Comparison of ENCODE assay signal across 8 cellular contexts in genomic region chr12:122420471-122421262, GRCh38. TPM values are rescaled to one million over a fixed set of nuclear protein-coding genes. Genes with fewer than 3 reads are reported as not detected.
DNase-seq lines count a peak whose midpoint lies in the region; ATAC-seq, FAIRE-seq and TF ChIP-seq lines count a peak whose summit lies in the region.

No MANE protein-coding gene starts in this region.

- no peak for DNase-seq in Caco-2
- no peak for DNase-seq in Peyer's patch
- no peak for DNase-seq in endothelial cell of umbilical vein (ENCODE audit: low read depth, low spot score)
- peak in 4 of 6 donors; percentile 31 to 44 (median 40) for DNase-seq in pancreas
- DNase-seq in mesenteric fat pad (ENCODE audit: low spot score) = no peak
- DNase-seq in DMS53 (lab: John Stamatoyannopoulos, UW) = no peak
- DNase-seq in COLO668 (lab: John Stamatoyannopoulos, UW; ENCODE audit: unreplicated experiment) = no peak

- CTCF ChIA-PET in Caco-2 (lab: Charles Lee) (interaction anchor here (0.7 to 0.9 kb wide), 2 partner anchors 14 to 21 kb away, joined by 3 to 4 read pairs; no protein-coding TSS in a partner anchor), endothelial cell of umbilical vein (lab: Charles Lee) (interaction anchor here (1.6 to 3.1 kb wide), 3 partner anchors 17 to 51 kb away, joined by 7 to 61 read pairs (median 7); no protein-coding TSS in a partner anchor)

- intact Hi-C loops in Caco-2 (cut with micrococcal nuclease; ENCODE audit: unreplicated experiment) = loop anchor here (1.0 kb wide), 1 partner anchor 14 kb away; no protein-coding TSS in a partner anchor
- intact Hi-C loops in endothelial cell of umbilical vein (cut with micrococcal nuclease) = no loop called here
- intact Hi-C loops in pancreas (cut with DNase I) = no loop called here

- no peaks in the 10 kb centered on the region for H3K36me3 ChIP-seq in Caco-2 (ENCODE audit: control insufficient read depth, insufficient read depth, low read length)
- H3K36me3 ChIP-seq in Peyer's patch = no peaks in the 10 kb centered on the region
- peaks cover 0 to 4% of the 10 kb centered on the region in 2 experiments for H3K36me3 ChIP-seq in endothelial cell of umbilical vein (ENCODE audit: control insufficient read depth in 2 of 2, extremely low read depth in 1 of 2, insufficient read depth in 2 of 2, low read length in 2 of 2)
- H3K36me3 ChIP-seq in pancreas = no peaks in the 10 kb centered on the region

- H3K27ac Mint-ChIP-seq in Caco-2 (ENCODE audit: unreplicated experiment) = peak overlapping the region; percentile 88

- H3K4me3 ChIP-seq in Caco-2 (ENCODE audit: low read depth, low read length) = peak overlapping the region; percentile 66
- H3K4me3 ChIP-seq in Peyer's patch = peak overlapping the region in 3 of 4 donors; percentile 97 to 99 (median 98)
- peak overlapping the region in 2 of 3 experiments; percentile 82 for H3K4me3 ChIP-seq in endothelial cell of umbilical vein (replicated peaks in 1 of 3; ENCODE audit: insufficient read depth in 1 of 3, low read depth in 1 of 3, low read length in 3 of 3)
- H3K4me3 ChIP-seq in pancreas = peak overlapping the region in 3 of 4 donors; percentile 59 to 96 (median 89)

- H3K9ac ChIP-seq in endothelial cell of umbilical vein (replicated peaks; ENCODE audit: extremely low read depth, insufficient read depth, low read length) = peak overlapping the region; percentile 96

- no peak overlapping the region for H2AFZ ChIP-seq in endothelial cell of umbilical vein (ENCODE audit: low read depth, low read length)

- H3K79me2 ChIP-seq in endothelial cell of umbilical vein (ENCODE audit: control insufficient read depth, insufficient read depth, low read length) = peaks cover 61% of the 10 kb centered on the region

- WGBS in pancreas, 2 donors = 43 to 47% methylated on average over 17 of the region's 17 CpGs

- no peaks in the 10 kb centered on the region for H3K27me3 ChIP-seq in Caco-2 (replicated peaks; ENCODE audit: control insufficient read depth, insufficient read depth, low read length)
- H3K27me3 ChIP-seq in Peyer's patch = no peaks in the 10 kb centered on the region
- H3K27me3 ChIP-seq in endothelial cell of umbilical vein (ENCODE audit: control insufficient read depth in 2 of 2, insufficient read depth in 2 of 2, low read length in 2 of 2) = no peaks in the 10 kb centered on the region
- H3K27me3 ChIP-seq in pancreas = no peaks in the 10 kb centered on the region

- TF ChIP-seq CTCF in Caco-2 (IDR thresholded peaks at IDR 0.05; ENCODE audit: insufficient read depth in 1 of 2, low read depth in 1 of 2, low read length in 1 of 2, severe bottlenecking in 1 of 2, unreplicated experiment in 1 of 2) (no peak), Peyer's patch (IDR thresholded peaks at IDR 0.05) (no peak), endothelial cell of umbilical vein (IDR thresholded peaks at IDR 0.05; ENCODE audit: extremely low read depth in 1 of 2, insufficient read depth in 1 of 2, low read depth in 1 of 2, low read length in 2 of 2) (no peak), pancreas (IDR thresholded peaks at IDR 0.05) (no peak)

- no peaks in the 10 kb centered on the region for H4K20me1 ChIP-seq in endothelial cell of umbilical vein (replicated peaks; ENCODE audit: control insufficient read depth, extremely low read depth, insufficient read depth, low read length)

- H3K9me1 ChIP-seq in endothelial cell of umbilical vein (replicated peaks; ENCODE audit: control insufficient read depth, extremely low read depth, insufficient read depth, low read length) = no peaks in the 10 kb centered on the region

- H3K27ac ChIP-seq in Peyer's patch (peak overlapping the region; percentile 93 to 100 (median 99)), endothelial cell of umbilical vein (ENCODE audit: insufficient read depth, low read depth, low read length) (peak overlapping the region; percentile 79), pancreas (peak overlapping the region; percentile 98 to 99 (median 99))

- peaks cover 41% of the 10 kb centered on the region for H3K4me1 ChIP-seq in Caco-2
- H3K4me1 ChIP-seq in Peyer's patch = peaks cover 0 to 29% (median 15%) of the 10 kb centered on the region in 4 donors
- peaks cover 49% of the 10 kb centered on the region for H3K4me1 ChIP-seq in endothelial cell of umbilical vein (ENCODE audit: control insufficient read depth, extremely low read depth, insufficient read depth, low read length)
- peaks cover 14 to 22% (median 16%) of the 10 kb centered on the region in 3 donors for H3K4me1 ChIP-seq in pancreas

- H3K9me3 Mint-ChIP-seq in Caco-2 (ENCODE audit: unreplicated experiment) = no peaks in the 10 kb centered on the region

- peak in 1 of 4 donors; percentile 13 for ATAC-seq in pancreas
- ATAC-seq in GM18511 (IDR thresholded peaks at IDR 0.05; ENCODE audit: unreplicated experiment) = no peak

- H3K9me3 ChIP-seq in Caco-2 = no peaks in the 10 kb centered on the region
- H3K9me3 ChIP-seq in Peyer's patch = no peaks in the 10 kb centered on the region
- no peaks in the 10 kb centered on the region for H3K9me3 ChIP-seq in endothelial cell of umbilical vein (replicated peaks; ENCODE audit: control insufficient read depth, insufficient read depth, low read length)
- no peaks in the 10 kb centered on the region for H3K9me3 ChIP-seq in pancreas

- peak overlapping the region; percentile 89 for H3K4me3 Mint-ChIP-seq in Caco-2 (ENCODE audit: unreplicated experiment)

- no peak for TF ChIP-seq POLR2A in Peyer's patch (IDR thresholded peaks at IDR 0.05)
- no peak for TF ChIP-seq POLR2A in endothelial cell of umbilical vein (IDR thresholded peaks at IDR 0.05; ENCODE audit: low read depth, low read length)

- H3K4me1 Mint-ChIP-seq in Caco-2 (ENCODE audit: low read depth, unreplicated experiment) = peaks cover 13% of the 10 kb centered on the region

- peak overlapping the region; percentile 83 for H3K4me2 ChIP-seq in endothelial cell of umbilical vein (ENCODE audit: insufficient read depth, low read length)

- no peaks in the 10 kb centered on the region for H3K27me3 Mint-ChIP-seq in Caco-2 (ENCODE audit: insufficient read depth, unreplicated experiment)

- no TSS peak for BruUV-seq in Caco-2 (replicated peaks; lab: Mats Ljungman, UMichigan)
- no TSS peak for BruUV-seq in endothelial cell of umbilical vein (replicated peaks; lab: Mats Ljungman, UMichigan)

- POLR2A ChIA-PET in Caco-2 (lab: Charles Lee) = interaction anchor here (0.6 to 6.8 kb wide), 6 partner anchors 14 to 104 kb away, joined by 3 to 52 read pairs (median 6); no protein-coding TSS in a partner anchor
- POLR2A ChIA-PET in endothelial cell of umbilical vein (lab: Charles Lee) = interaction anchor here (0.6 to 0.7 kb wide), 2 partner anchors 20 to 21 kb away, joined by 3 to 8 read pairs; no protein-coding TSS in a partner anchor

- H3K36me3 Mint-ChIP-seq in Caco-2 (ENCODE audit: insufficient read depth, unreplicated experiment) = peaks cover 20% of the 10 kb centered on the region

- dilution Hi-C loops in endothelial cell of umbilical vein (cut with MboI; ENCODE audit: extremely low pct_ligation_motif_present, low sequenced_read_pairs) = no loop called here

- FAIRE-seq in endothelial cell of umbilical vein (lab: Jason Lieb, UNC) = no peak
- no peak for FAIRE-seq in pancreas (lab: Jason Lieb, UNC)

TF ChIP-seq in endothelial cell of umbilical vein, 7 proteins besides CTCF, POLR2A, EP300 and RAD21:
- no peak for TF ChIP-seq FOS (IDR thresholded peaks at IDR 0.05; ENCODE audit: borderline replicate concordance, insufficient read depth, low read length)

RNA-seq across cellular contexts. Expression of gene CLIP1, which starts 1.8 kb away (rescaled TPM):
- total RNA-seq in Caco-2 (2022) (80.9 and 85.0 TPM in 2 replicates), Peyer's patch (100 to 1,000 TPM in 1 of 4 donors, 10 to 100 TPM in 3; 55.7 to 167 (median 86.0) TPM), endothelial cell of umbilical vein (71.0 and 84.3 TPM in 2 replicates), pancreas (10 to 100 TPM; 29.6 to 43.9 (median 35.3) TPM), mesenteric fat pad (99.9 TPM)
- polyA plus RNA-seq in endothelial cell of umbilical vein (56.5 and 58.8 TPM in 2 replicates), pancreas (10 to 100 TPM; 17.1 to 19.8 TPM)
- 49.1 and 55.8 TPM in 2 replicates for polyA plus RNA-seq in endothelial cell of umbilical vein (2011; cell fraction: cytosol; rRNA removed)
- polyA plus RNA-seq in endothelial cell of umbilical vein (2011; cell fraction: nucleus; rRNA removed) = 102 and 111 TPM in 2 replicates
- 48.5 and 54.6 TPM in 2 replicates for polyA plus RNA-seq in endothelial cell of umbilical vein (2012)
- polyA minus RNA-seq in endothelial cell of umbilical vein = 134 and 157 TPM in 2 replicates
- 31.1 TPM for polyA minus RNA-seq in endothelial cell of umbilical vein (2011; cell fraction: cytosol; rRNA and poly(A)+ RNA removed)
- 80.5 and 107 TPM in 2 replicates for polyA minus RNA-seq in endothelial cell of umbilical vein (2011; cell fraction: nucleus; rRNA and poly(A)+ RNA removed)

Comparison
In these comparisons a context has a peak if more than half of its experiments do, and no peak if none do; other contexts are left out.
1. DNase-seq: peak in pancreas (4 of 6); none in Caco-2 (0 of 2), Peyer's patch (0 of 3), endothelial cell of umbilical vein (single experiment), mesenteric fat pad (single experiment), DMS53 (single experiment) and COLO668 (single experiment).
2. Peak in every context shown above with its lines, with median percentiles within 50 percentile points of each other: H3K4me3 ChIP-seq and H3K27ac ChIP-seq.